24 cellular contexts compared by ENCODE assay signal in the genomic region with DNA sequence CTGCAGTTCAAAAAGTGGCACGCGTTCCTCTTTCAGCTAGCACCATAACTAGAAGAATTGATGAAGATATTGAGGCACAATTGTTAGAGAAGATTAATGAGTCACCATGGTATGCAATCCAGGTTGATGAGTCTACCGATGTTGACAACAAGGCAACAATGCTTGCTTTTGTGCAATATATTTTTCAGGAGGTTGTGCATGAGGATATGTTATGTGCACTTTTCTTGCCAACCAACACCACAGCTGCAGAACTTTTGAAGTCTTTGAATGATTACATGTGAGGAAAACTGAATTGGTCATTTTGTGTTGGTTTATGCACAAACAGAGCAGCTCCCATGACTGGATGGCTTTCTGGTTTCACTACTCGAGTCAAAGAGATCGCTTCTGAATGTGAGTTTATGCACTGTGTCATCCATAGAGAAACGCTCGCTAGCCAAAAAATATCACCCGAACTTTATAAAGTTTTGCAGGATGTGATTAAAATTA.
"Had no signal": no experiment of that assay in that cellular context is flagged by ENCODE, and none has a peak within 500 bp of the region (broad histone marks: within the 10 kb centered on the region; RNA-seq: fewer than 3 reads in every experiment).

No MANE protein-coding gene starts in this region.

- H3K9me3 ChIP-seq: left lung, lower lobe of right lung, ovary, stomach, testis, thyroid gland, transverse colon, upper lobe of left lung had no signal

- FAIRE-seq: islet of Langerhans, kidney had no signal

- H3K27me3 ChIP-seq: left lung, ovary, testis, thyroid gland, transverse colon, upper lobe of left lung had no signal

- H3K27ac ChIP-seq: left lung, lower lobe of right lung, ovary, skin epidermis, stomach, testis, thyroid gland, transverse colon, upper lobe of left lung had no signal

- DNase-seq: hypothalamus; immature natural killer cell; kidney; left colon; left lung; lower lobe of right lung; mesendoderm; naive B cell; ovary; stimulated activated CD4-positive, alpha-beta T cell treated with anti-CD3 and anti-CD28 coated beads, Interleukin-12 subunit alpha, Interleukin-12 subunit beta, amount 100 ng/mL, for 4 hours; stimulated activated CD4-positive, alpha-beta T cell treated with anti-CD3 and anti-CD28 coated beads, Interleukin-15, amount 100 ng/mL, for 24 hours; stimulated activated CD4-positive, alpha-beta T cell treated with anti-CD3 and anti-CD28 coated beads, Interleukin-2, amount 100 ng/mL, for 24 hours; stimulated activated CD4-positive, alpha-beta T cell treated with anti-CD3 and anti-CD28 coated beads, Interleukin-4, amount 100 ng/mL, for 1 hour; stimulated activated naive B cell treated with anti-CD40 and anti-IgM and Interleukin-4, amounts not matched to agents 10 μg/mL and 1 μg/mL and 100 μg/mL, for 72 hours; stimulated activated naive CD8-positive, alpha-beta T cell treated with anti-CD3 and anti-CD28 coated beads, Interleukin-15, Interleukin-2, amounts not matched to agents 100 U/mL and 50 U/mL, for 24 hours; stomach; testis; thyroid gland; transverse colon; upper lobe of left lung had no signal

- H3K4me1 ChIP-seq: left lung, lower lobe of right lung, stomach, testis, thyroid gland, transverse colon, upper lobe of left lung had no signal

- ATAC-seq: left colon; left lung; lower lobe of right lung; natural killer cell treated with Interleukin-12 subunit alpha and Interleukin-12 subunit beta and Interleukin-15 and Interleukin-18, amount 100 ng/mL, for 72 hours; sciatic nerve; stimulated activated naive B cell treated with anti-CD40 and anti-IgM and Interleukin-4, amounts not matched to agents 10 μg/mL and 1 μg/mL and 100 μg/mL, for 72 hours; stimulated activated naive CD8-positive, alpha-beta T cell treated with anti-CD3 and anti-CD28 coated beads, Interleukin-15, Interleukin-2, amounts not matched to agents 100 U/mL and 50 U/mL, for 24 hours had no signal

- H3K36me3 ChIP-seq: left lung, lower lobe of right lung, ovary, stomach, thyroid gland, transverse colon, upper lobe of left lung had no signal

- H3K4me3 ChIP-seq: left lung, lower lobe of right lung, ovary, skin epidermis, stomach, testis, thyroid gland, transverse colon, upper lobe of left lung had no signal
